Comparison of ENCODE assay signal across 14 cellular contexts in genomic region chr11:66325140-66325754, GRCh38. TPM values are rescaled to one million over a fixed set of nuclear protein-coding genes. Genes with fewer than 3 reads are reported as not detected.
DNase-seq lines count a peak whose midpoint lies in the region; ATAC-seq and TF ChIP-seq lines count a peak whose summit lies in the region.
"Had no signal": no experiment of that assay in that cellular context is flagged by ENCODE, and none has a peak within 500 bp of the region (broad histone marks: within the 10 kb centered on the region; RNA-seq: fewer than 3 reads in every experiment).

No MANE protein-coding gene starts in this region.

- H3K4me3 ChIP-seq in mammary epithelial cell (replicated peaks in 1 of 3; ENCODE audit: insufficient read depth in 1 of 3, low read depth in 2 of 3, low read length in 3 of 3) (no peak overlapping the region), left ventricle myocardium inferior (no peak overlapping the region), suprapubic skin (no peak overlapping the region), lower leg skin (ENCODE audit: low read depth, poor library complexity, severe bottlenecking) (no peak overlapping the region)
- H3K4me3 ChIP-seq: mucosa of descending colon, sigmoid colon had no signal

- H3K79me2 ChIP-seq in mammary epithelial cell (ENCODE audit: insufficient read depth, low read length) = no peaks in the 10 kb centered on the region

- no peaks in the 10 kb centered on the region for H3K27me3 Mint-ChIP-seq in MCF 10A (ENCODE audit: insufficient read depth, unreplicated experiment)

- no TSS peak for BruUV-seq in MCF 10A (replicated peaks; lab: Mats Ljungman, UMichigan)
- BruUV-seq in mammary epithelial cell (replicated peaks; lab: Mats Ljungman, UMichigan) = no TSS peak

- H3K4me1 ChIP-seq in mammary epithelial cell (ENCODE audit: insufficient read depth, low read length) = peaks cover 26% of the 10 kb centered on the region
- H3K4me1 ChIP-seq in left ventricle myocardium inferior = peaks cover 52% of the 10 kb centered on the region
- peaks cover 63% of the 10 kb centered on the region for H3K4me1 ChIP-seq in suprapubic skin

- CTCF ChIA-PET in MCF 10A (lab: Yijun Ruan, JAX) = interaction anchor here (0.7 to 1.3 kb wide), 2 partner anchors 14 to 60 kb away, joined by 5 to 6 read pairs; no protein-coding TSS in a partner anchor
- CTCF ChIA-PET in mammary epithelial cell (lab: Charles Lee; ENCODE audit: low non-redundant PET) = no interaction called here

- 100% methylated on average over 6 of the region's 12 CpGs for whole genome bisulfite sequencing in mammary epithelial cell (ENCODE audit: low coverage, missing lambda C conversion rate)
- WGBS in suprapubic skin = 73% methylated on average over 10 of the region's 12 CpGs
- WGBS in lower leg skin, 2 donors = 70 to 79% methylated on average over 10 to 12 of the region's 12 CpGs

- TF ChIP-seq POLR2A in suprapubic skin (IDR thresholded peaks at IDR 0.05) = no peak
- no peak for TF ChIP-seq POLR2A in lower leg skin (IDR thresholded peaks at IDR 0.05)

- TF ChIP-seq CTCF in MCF 10A (IDR thresholded peaks at IDR 0.05; ENCODE audit: unreplicated experiment) (no peak), mammary epithelial cell (conservative IDR thresholded peaks at IDR 0.05 in 1 of 2, IDR thresholded peaks at IDR 0.05 in 1 of 2; ENCODE audit: extremely low read depth in 1 of 2, insufficient read depth in 1 of 2, low read depth in 1 of 2, low read length in 2 of 2) (no peak), left ventricle myocardium inferior (IDR thresholded peaks at IDR 0.05; ENCODE audit: borderline replicate concordance) (no peak), suprapubic skin (IDR thresholded peaks at IDR 0.05) (no peak), lower leg skin (IDR thresholded peaks at IDR 0.05) (no peak)

- no peak overlapping the region for H3K9ac ChIP-seq in mammary epithelial cell (ENCODE audit: insufficient read depth, low read length)

- dilution Hi-C loops in mammary epithelial cell (cut with HindIII; ENCODE audit: low sequenced_read_pairs) = no loop called here

- H3K9me3 ChIP-seq in mammary epithelial cell (replicated peaks; ENCODE audit: insufficient read depth, low read length) (no peaks in the 10 kb centered on the region), left ventricle myocardium inferior (replicated peaks) (no peaks in the 10 kb centered on the region), suprapubic skin (no peaks in the 10 kb centered on the region)
- H3K9me3 ChIP-seq: mucosa of descending colon, sigmoid colon had no signal

- intact Hi-C loops in MCF 10A (cut with micrococcal nuclease) = no loop called here
- intact Hi-C loops in mammary epithelial cell (cut with micrococcal nuclease) = no loop called here
- intact Hi-C loops in left ventricle myocardium inferior (cut with micrococcal nuclease) = no loop called here
- intact Hi-C loops in lower leg skin (cut with DNase I; ENCODE audit: low total_unique reads) = no loop called here

- H3K27me3 ChIP-seq in mammary epithelial cell (ENCODE audit: insufficient read depth, low read length) (no peaks in the 10 kb centered on the region), left ventricle myocardium inferior (ENCODE audit: low read depth) (no peaks in the 10 kb centered on the region), suprapubic skin (no peaks in the 10 kb centered on the region)
- H3K27me3 ChIP-seq: sigmoid colon had no signal

- H3K27ac Mint-ChIP-seq in MCF 10A (ENCODE audit: low read depth, unreplicated experiment) = peak overlapping the region; percentile 76

- H3K4me1 Mint-ChIP-seq in MCF 10A (ENCODE audit: insufficient read depth, unreplicated experiment) = peaks cover 51% of the 10 kb centered on the region

- H3K27ac ChIP-seq in mammary epithelial cell (ENCODE audit: insufficient read depth, low read depth, low read length) (no peak overlapping the region), left ventricle myocardium inferior (replicated peaks) (peak overlapping the region; percentile 87), suprapubic skin (peak overlapping the region; percentile 74)

- no peaks in the 10 kb centered on the region for H3K9me3 Mint-ChIP-seq in MCF 10A (ENCODE audit: unreplicated experiment)

- no peak overlapping the region for H2AFZ ChIP-seq in mammary epithelial cell (ENCODE audit: low read depth, low read length)

- no peak overlapping the region for H3K4me3 Mint-ChIP-seq in MCF 10A (ENCODE audit: unreplicated experiment)

- H3K36me3 ChIP-seq in mammary epithelial cell (ENCODE audit: insufficient read depth, low read length) = no peaks in the 10 kb centered on the region
- H3K36me3 ChIP-seq in left ventricle myocardium inferior = no peaks in the 10 kb centered on the region
- no peaks in the 10 kb centered on the region for H3K36me3 ChIP-seq in suprapubic skin
- H3K36me3 ChIP-seq: sigmoid colon had no signal

- no peak overlapping the region for H3K4me2 ChIP-seq in mammary epithelial cell (ENCODE audit: insufficient read depth, low read depth, low read length)

- no peak for TF ChIP-seq EP300 in suprapubic skin (IDR thresholded peaks at IDR 0.05)

- DNase-seq in MCF 10A (ENCODE audit: unreplicated experiment) (no peak), mammary epithelial cell (no peak), RPMI7951 (ENCODE audit: low read depth) (peak; percentile 32), left ventricle myocardium inferior (no peak), suprapubic skin (ENCODE audit: low spot score in 2 of 2) (no peak), left lobe of liver (ENCODE audit: low spot score) (no peak), lower leg skin (ENCODE audit: low spot score in 2 of 2) (no peak), CD1c-positive myeloid dendritic cell (ENCODE audit: extremely low spot score) (no peak)
- DNase-seq: GDM1, hypothalamus, mucosa of descending colon, NCI-H1436, sigmoid colon, T-helper 9 cell had no signal

- no peaks in the 10 kb centered on the region for H4K20me1 ChIP-seq in mammary epithelial cell (ENCODE audit: insufficient read depth, low read length)

- no peaks in the 10 kb centered on the region for H3K36me3 Mint-ChIP-seq in MCF 10A (ENCODE audit: insufficient read depth, unreplicated experiment)

- in situ Hi-C loops in mammary epithelial cell (cut with MboI; ENCODE audit: low sequenced_read_pairs in 2 of 2) = no loop called here

- POLR2A ChIA-PET in MCF 10A (lab: Yijun Ruan, JAX) = interaction anchor here (1.1 to 1.2 kb wide), 3 partner anchors 14 to 20 kb away, joined by 3 to 5 read pairs (median 4); partner anchors contain the start of gene BRMS1

- ATAC-seq in left lobe of liver = no peak
- ATAC-seq: mucosa of descending colon had no signal

RNA-seq across cellular contexts. Expression of gene CD248, which starts 8.4 kb away (rescaled TPM):
- not detected in 2 replicates for total RNA-seq in MCF 10A (2022)
- total RNA-seq in mammary epithelial cell = under 1 TPM in 1 of 2 donors, not detected in 1; 0.67 TPM
- not detected for polyA plus RNA-seq in mammary epithelial cell
- not detected for polyA minus RNA-seq in mammary epithelial cell
- not detected in 2 replicates for total RNA-seq in RPMI7951 (2014; rRNA removed; shearing (Covaris generic))
- total RNA-seq in left ventricle myocardium inferior = 12.3 TPM
- total RNA-seq in suprapubic skin = 10 to 100 TPM in 2 of 4 donors, 1 to 10 TPM in 2; 5.9 to 32.6 (median 19.2) TPM
- 0.91 TPM for total RNA-seq in left lobe of liver
- 10 to 100 TPM in 2 of 4 donors, 1 to 10 TPM in 2; 6.3 to 23.5 (median 12.3) TPM for total RNA-seq in lower leg skin

RNA-seq across cellular contexts. Expression of gene RIN1, which starts 11.0 kb away (rescaled TPM):
- total RNA-seq in MCF 10A (2022) (38.7 and 50.2 TPM in 2 replicates), mammary epithelial cell (10 to 100 TPM; 28.5 to 75.6 TPM), left ventricle myocardium inferior (1.0 TPM), suprapubic skin (10 to 100 TPM; 40.3 to 73.6 (median 60.3) TPM), left lobe of liver (0.93 TPM), lower leg skin (10 to 100 TPM; 48.3 to 56.9 (median 53.8) TPM)
- 22.4 TPM for polyA plus RNA-seq in mammary epithelial cell
- polyA minus RNA-seq in mammary epithelial cell = 25.0 TPM
- 28.0 and 38.8 TPM in 2 replicates for total RNA-seq in RPMI7951 (2014; rRNA removed; shearing (Covaris generic))

RNA-seq across cellular contexts. Expression of gene BRMS1, which starts 19.7 kb away (rescaled TPM):
- total RNA-seq in MCF 10A (2022) (53.2 and 55.4 TPM in 2 replicates), mammary epithelial cell (10 to 100 TPM; 56.3 to 69.4 TPM), left ventricle myocardium inferior (14.7 TPM), suprapubic skin (10 to 100 TPM; 45.7 to 60.3 (median 57.3) TPM), left lobe of liver (11.2 TPM), lower leg skin (10 to 100 TPM; 40.1 to 68.4 (median 57.5) TPM)
- 75.0 TPM for polyA plus RNA-seq in mammary epithelial cell
- polyA minus RNA-seq in mammary epithelial cell = 32.9 TPM
- total RNA-seq in RPMI7951 (2014; rRNA removed; shearing (Covaris generic)) = 91.7 and 92.6 TPM in 2 replicates

RNA-seq across cellular contexts. Expression of gene B4GAT1, which starts 22.2 kb away (rescaled TPM):
- 6.7 and 8.6 TPM in 2 replicates for total RNA-seq in MCF 10A (2022)
- total RNA-seq in mammary epithelial cell = 10 to 100 TPM; 10.1 to 15.5 TPM
- 11.0 TPM for polyA plus RNA-seq in mammary epithelial cell
- polyA minus RNA-seq in mammary epithelial cell = 3.0 TPM
- total RNA-seq in RPMI7951 (2014; rRNA removed; shearing (Covaris generic)) = 49.3 and 50.5 TPM in 2 replicates
- total RNA-seq in left ventricle myocardium inferior = 52.9 TPM
- total RNA-seq in suprapubic skin = 10 to 100 TPM; 14.4 to 31.9 (median 20.6) TPM
- total RNA-seq in left lobe of liver = 19.4 TPM
- 10 to 100 TPM; 23.9 to 32.4 (median 30.0) TPM for total RNA-seq in lower leg skin

RNA-seq across cellular contexts. Expression of gene TMEM151A, which starts 33.6 kb away (rescaled TPM):
- total RNA-seq in MCF 10A (2022) = 0.12 TPM in 1 of 2 replicates, not detected in the other
- total RNA-seq in mammary epithelial cell = under 1 TPM; 0.17 to 0.26 TPM
- polyA plus RNA-seq in mammary epithelial cell = 0.06 TPM
- not detected for polyA minus RNA-seq in mammary epithelial cell
- 0.39 TPM in 1 of 2 replicates, not detected in the other for total RNA-seq in RPMI7951 (2014; rRNA removed; shearing (Covaris generic))
- not detected for total RNA-seq in left ventricle myocardium inferior
- total RNA-seq in suprapubic skin = not detected
- 0.10 TPM for total RNA-seq in left lobe of liver
- total RNA-seq in lower leg skin = not detected

Comparison
In these comparisons a context has a peak if more than half of its experiments do, and no peak if none do; other contexts are left out.
1. RNA of gene RIN1, which starts 11.0 kb away (total RNA-seq): 28.5 to 75.6 TPM in mammary epithelial cell, 40.3 to 73.6 TPM in suprapubic skin, 48.3 to 56.9 TPM in lower leg skin, 38.7 to 50.2 TPM in MCF 10A and 28.0 to 38.8 TPM in RPMI7951; 1.0 TPM in left ventricle myocardium inferior (single experiment) and 0.93 TPM in left lobe of liver (single experiment); every median in the first group is over 10 times any median in the second.